In the genomic region with DNA sequence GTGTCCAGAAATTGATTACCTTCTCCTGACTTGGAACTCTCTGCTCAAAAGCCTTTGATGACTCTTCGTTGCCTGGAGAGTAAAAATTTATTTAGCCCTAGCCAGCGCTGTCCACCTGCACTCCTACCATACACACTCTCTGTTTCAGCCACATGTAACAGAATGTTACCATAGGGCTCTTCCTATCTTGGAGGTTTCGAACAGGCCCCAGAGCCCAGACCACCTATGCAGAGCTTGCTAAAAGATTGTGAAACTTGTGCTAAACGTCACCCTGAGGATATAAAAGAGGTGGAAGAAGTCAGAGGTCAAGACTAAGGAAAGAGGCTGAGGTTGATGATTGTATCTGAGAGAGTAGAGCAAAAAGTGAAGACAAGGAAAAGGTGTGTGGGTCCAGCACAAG, we compare ENCODE assay signal across 16 cellular contexts.
"Had no signal": no experiment of that assay in that cellular context is flagged by ENCODE, and none has a peak within 500 bp of the region (broad histone marks: within the 10 kb centered on the region; RNA-seq: fewer than 3 reads in every experiment).

No MANE protein-coding gene starts in this region.

- H3K9ac ChIP-seq: parathyroid adenoma had no signal

- H3K4me3 ChIP-seq: thoracic aorta had no signal

- H3K27ac ChIP-seq: neutrophil, parathyroid adenoma, thoracic aorta had no signal

- H3K4me1 ChIP-seq: parathyroid adenoma had no signal

- DNase-seq: activated naive CD4-positive, alpha-beta T cell; activated naive CD8-positive, alpha-beta T cell treated with anti-CD3 and anti-CD28 coated beads, Interleukin-2, amount 10 ng/mL, durations not matched to agents 7 days and 5 days; activated T-cell treated with anti-CD3 and anti-CD28 coated beads for 4 hours; anterior cingulate cortex; cerebellar nuclear complex; effector memory CD4-positive, alpha-beta T cell; foreskin melanocyte; head of caudate nucleus; kidney glomerular epithelial cell; left ventricle myocardium superior; natural killer cell; stimulated activated CD4-positive, alpha-beta T cell treated with anti-CD3 and anti-CD28 coated beads, Interleukin-1b, Interleukin-23, amount 100 ng/mL, for 48 hours had no signal

- H3K79me2 ChIP-seq: parathyroid adenoma had no signal

- H3K9me3 ChIP-seq: neutrophil had no signal

- H3K36me3 ChIP-seq: neutrophil, thoracic aorta had no signal

- ATAC-seq: activated CD4-positive, CD25-positive, alpha-beta regulatory T cell treated with anti-CD3 and anti-CD28 coated beads, Interleukin-2, amount 50 U/mL, for 24 hours; left ventricle myocardium superior; natural killer cell had no signal

- H2AFZ ChIP-seq: parathyroid adenoma had no signal

- H3K27me3 ChIP-seq: neutrophil had no signal
